Comparison of ENCODE assay signal across 7 cellular contexts in genomic region chr16:83895942-83896341, GRCh38.
"Had no signal": no experiment of that assay in that cellular context is flagged by ENCODE, and none has a peak within 500 bp of the region (broad histone marks: within the 10 kb centered on the region; RNA-seq: fewer than 3 reads in every experiment).

No MANE protein-coding gene starts in this region.

- ATAC-seq: GM12878 had no signal

- FAIRE-seq: G401.6, GM12878, GM12892, GM18507, GM19239 had no signal

- H3K4me3 ChIP-seq: GM12878 had no signal

- DNase-seq: GDM1, GF-D8 had no signal
